ENCODE assay signal across 13 cellular contexts in the genomic region with DNA sequence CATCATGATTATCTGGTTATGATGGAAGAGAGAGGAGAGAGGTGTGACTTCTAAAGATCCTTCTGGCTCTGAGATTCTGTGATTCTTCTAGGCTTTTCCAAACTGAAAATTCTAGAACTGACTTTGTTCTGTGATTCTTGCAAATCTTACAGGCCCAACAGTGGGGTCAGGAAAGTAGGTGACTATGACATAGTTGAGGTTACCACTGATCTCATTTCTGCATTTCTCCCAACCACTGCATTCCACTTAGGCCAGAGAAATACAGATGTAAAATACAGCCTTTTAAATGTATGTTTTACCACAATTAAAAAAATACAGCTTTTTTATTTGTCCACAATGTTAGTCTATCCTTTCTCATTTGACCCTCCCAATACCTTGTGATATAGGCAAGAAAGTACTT.
A peak's percentile ranks its signal among the peaks of the same experiment; 100 is the strongest.
DNase-seq lines count a peak whose midpoint lies in the region; ATAC-seq and TF ChIP-seq lines count a peak whose summit lies in the region.
"Had no signal": no experiment of that assay in that cellular context is flagged by ENCODE, and none has a peak within 500 bp of the region (broad histone marks: within the 10 kb centered on the region; RNA-seq: fewer than 3 reads in every experiment).

No MANE protein-coding gene starts in this region.

- no peak for TF ChIP-seq RAD21 in IMR-90 (IDR thresholded peaks at IDR 0.05; ENCODE audit: low read length)

- peak overlapping the region; percentile 27; the same call in 1 of the 2 replicates for H2BK20ac ChIP-seq in IMR-90 (ENCODE audit: low read depth, low read length)

- H2AFZ ChIP-seq in IMR-90 (replicated peaks; ENCODE audit: low read length, poor library complexity) = no peak overlapping the region
- H2AFZ ChIP-seq in mammary epithelial cell (ENCODE audit: low read depth, low read length) = no peak overlapping the region

- H3K9me3 Mint-ChIP-seq in CD4-positive, CD25-positive, alpha-beta regulatory T cell = no peaks in the 10 kb centered on the region
- H3K9me3 Mint-ChIP-seq: dendritic cell treated with granulocyte-macrophage colony-stimulating factor and Interleukin-4, amounts not matched to agents 40 ng/mL and 50 ng/mL, for 4 days had no signal

- no peak for TF ChIP-seq CTCF in IMR-90 (conservative IDR thresholded peaks at IDR 0.05; ENCODE audit: low read depth, low read length)
- TF ChIP-seq CTCF in mammary epithelial cell (conservative IDR thresholded peaks at IDR 0.05 in 1 of 2, IDR thresholded peaks at IDR 0.05 in 1 of 2; ENCODE audit: extremely low read depth in 1 of 2, insufficient read depth in 1 of 2, low read depth in 1 of 2, low read length in 2 of 2) = no peak
- TF ChIP-seq CTCF in right atrium auricular region (IDR thresholded peaks at IDR 0.05) = no peak

- H3K27ac ChIP-seq in CD4-positive, CD25-positive, alpha-beta regulatory T cell (ENCODE audit: insufficient read depth, low read length, poor library complexity, severe bottlenecking) = no peak overlapping the region
- H3K27ac ChIP-seq in IMR-90 (ENCODE audit: insufficient read depth, low read length) (no peak overlapping the region), mammary epithelial cell (ENCODE audit: insufficient read depth, low read depth, low read length) (no peak overlapping the region), right atrium auricular region (no peak overlapping the region)
- H3K27ac ChIP-seq: SK-N-MC had no signal

- peaks cover 60% of the 10 kb centered on the region for H3K79me2 ChIP-seq in mammary epithelial cell (ENCODE audit: insufficient read depth, low read length)

- no peak overlapping the region for H3K56ac ChIP-seq in IMR-90 (ENCODE audit: extremely low read depth, insufficient read depth, low read length)

- H3K79me1 ChIP-seq in IMR-90 (ENCODE audit: low read depth in 1 of 2, low read length in 2 of 2) = peaks cover 12 to 21% of the 10 kb centered on the region in 2 experiments

- peaks cover 20% of the 10 kb centered on the region for H3K36me3 Mint-ChIP-seq in CD4-positive, CD25-positive, alpha-beta regulatory T cell

- no peak overlapping the region for H3K4me3 Mint-ChIP-seq in CD4-positive, CD25-positive, alpha-beta regulatory T cell
- H3K4me3 Mint-ChIP-seq: dendritic cell treated with granulocyte-macrophage colony-stimulating factor and Interleukin-4, amounts not matched to agents 40 ng/mL and 50 ng/mL, for 4 days had no signal

- H3K27ac Mint-ChIP-seq in CD4-positive, CD25-positive, alpha-beta regulatory T cell = peak overlapping the region; percentile 4 to 83 (median 45)
- H3K27ac Mint-ChIP-seq: dendritic cell treated with granulocyte-macrophage colony-stimulating factor and Interleukin-4, amounts not matched to agents 40 ng/mL and 50 ng/mL, for 4 days had no signal

- ATAC-seq in CD4-positive, CD25-positive, alpha-beta regulatory T cell (ENCODE audit: low read depth in 2 of 2) = no peak
- ATAC-seq in IMR-90 (ENCODE audit: low read depth) (peak; percentile 91), GM21390 (IDR thresholded peaks at IDR 0.05; ENCODE audit: unreplicated experiment) (no peak), GM21367 (IDR thresholded peaks at IDR 0.05; ENCODE audit: unreplicated experiment) (no peak)

- POLR2A ChIA-PET in IMR-90 (lab: Charles Lee; ENCODE audit: unreplicated experiment) = no interaction called here

- no peaks in the 10 kb centered on the region for H3K27me3 Mint-ChIP-seq in CD4-positive, CD25-positive, alpha-beta regulatory T cell
- H3K27me3 Mint-ChIP-seq: dendritic cell treated with granulocyte-macrophage colony-stimulating factor and Interleukin-4, amounts not matched to agents 40 ng/mL and 50 ng/mL, for 4 days had no signal

- H2AK5ac ChIP-seq in IMR-90 (ENCODE audit: low read depth, low read length) = no peak overlapping the region

- peak overlapping the region; percentile 93 for H3K18ac ChIP-seq in IMR-90 (ENCODE audit: low read depth, low read length)

- H3K27me3 ChIP-seq in CD4-positive, CD25-positive, alpha-beta regulatory T cell (ENCODE audit: control insufficient read depth, insufficient read depth, low read length) = no peaks in the 10 kb centered on the region
- H3K27me3 ChIP-seq in IMR-90 (ENCODE audit: control insufficient read depth, insufficient read depth, low read length) (no peaks in the 10 kb centered on the region), mammary epithelial cell (ENCODE audit: insufficient read depth, low read length) (no peaks in the 10 kb centered on the region), right atrium auricular region (no peaks in the 10 kb centered on the region)

- H2BK5ac ChIP-seq in IMR-90 (ENCODE audit: low read depth, low read length, poor library complexity, severe bottlenecking) = peak overlapping the region; percentile 91

- intact Hi-C loops in IMR-90 (cut with micrococcal nuclease) = no loop called here
- intact Hi-C loops in mammary epithelial cell (cut with micrococcal nuclease) = no loop called here

- H3K9me1 ChIP-seq in IMR-90 (ENCODE audit: insufficient read depth, low read length) = peaks cover 5% of the 10 kb centered on the region

- H3K14ac ChIP-seq in IMR-90 (replicated peaks; ENCODE audit: low read depth, low read length) = peak overlapping the region; percentile 82

- TF ChIP-seq POLR2A in IMR-90 (IDR thresholded peaks at IDR 0.05; ENCODE audit: low read depth, low read length) = no peak

- peak overlapping the region; percentile 88; the same call in 1 of the 2 replicates for H3K4me2 ChIP-seq in IMR-90 (ENCODE audit: low read depth, low read length)
- no peak overlapping the region for H3K4me2 ChIP-seq in mammary epithelial cell (ENCODE audit: insufficient read depth, low read depth, low read length)

- H3K4me1 Mint-ChIP-seq in CD4-positive, CD25-positive, alpha-beta regulatory T cell = peaks cover 42 to 86% (median 75%) of the 10 kb centered on the region in 4 donors

- H3K4me3 ChIP-seq in CD4-positive, CD25-positive, alpha-beta regulatory T cell (ENCODE audit: low read depth, low read length) = no peak overlapping the region
- H3K4me3 ChIP-seq in IMR-90 (ENCODE audit: insufficient read depth, low read depth, low read length) = no peak overlapping the region
- no peak overlapping the region for H3K4me3 ChIP-seq in mammary epithelial cell (replicated peaks in 1 of 3; ENCODE audit: insufficient read depth in 1 of 3, low read depth in 2 of 3, low read length in 3 of 3)
- H3K4me3 ChIP-seq in right atrium auricular region = no peak overlapping the region
- H3K4me3 ChIP-seq: SK-N-MC had no signal

- no peak for DNase-seq in CD4-positive, CD25-positive, alpha-beta regulatory T cell
- DNase-seq in IMR-90 = peak; percentile 95
- DNase-seq in mammary epithelial cell = peak; percentile 54
- DNase-seq in non-pigmented ciliary epithelial cell (ENCODE audit: low read depth) = peak; percentile 80
- no peak for DNase-seq in stimulated activated CD8-positive, alpha-beta memory T cell treated with anti-CD3 and anti-CD28 coated beads, Interleukin-4, amount 100 ng/mL, for 48 hours
- no peak for DNase-seq in right atrium auricular region (ENCODE audit: low spot score)
- DNase-seq: DMS 273 treated with DMSO at 0.1 percent for 48 hours, NCI-H446, posterior cingulate gyrus had no signal

- H3K9me3 ChIP-seq in CD4-positive, CD25-positive, alpha-beta regulatory T cell (ENCODE audit: control insufficient read depth in 2 of 2, low read length in 2 of 2) = no peaks in the 10 kb centered on the region
- no peaks in the 10 kb centered on the region for H3K9me3 ChIP-seq in IMR-90 (ENCODE audit: control insufficient read depth, insufficient read depth, low read length)
- no peaks in the 10 kb centered on the region for H3K9me3 ChIP-seq in mammary epithelial cell (replicated peaks; ENCODE audit: insufficient read depth, low read length)
- no peaks in the 10 kb centered on the region for H3K9me3 ChIP-seq in right atrium auricular region

- peaks cover 37% of the 10 kb centered on the region for H3K4me1 ChIP-seq in CD4-positive, CD25-positive, alpha-beta regulatory T cell (ENCODE audit: control insufficient read depth, insufficient read depth, low read length, poor library complexity, severe bottlenecking)
- H3K4me1 ChIP-seq in IMR-90 (ENCODE audit: control insufficient read depth, insufficient read depth, low read length) (peaks cover 19% of the 10 kb centered on the region), mammary epithelial cell (ENCODE audit: insufficient read depth, low read length) (peaks cover 17% of the 10 kb centered on the region), right atrium auricular region (peaks cover 0 to 34% of the 10 kb centered on the region in 2 donors)

- peak overlapping the region; percentile 94; the same call in 1 of the 2 replicates for H2BK120ac ChIP-seq in IMR-90 (ENCODE audit: low read depth, low read length)

- peak overlapping the region in 1 of 2 experiments; percentile 85; a peak in 2 of 4 replicates for H4K8ac ChIP-seq in IMR-90 (ENCODE audit: low read depth in 2 of 2, low read length in 2 of 2)

- H2BK15ac ChIP-seq in IMR-90 (ENCODE audit: low read depth, low read length) = no peak overlapping the region

- H2AK9ac ChIP-seq in IMR-90 (replicated peaks; ENCODE audit: low read depth, low read length, poor library complexity) = no peak overlapping the region

- H3K4ac ChIP-seq in IMR-90 (ENCODE audit: low read depth, low read length) = peak overlapping the region; percentile 93; the same call in 1 of the 2 replicates

- BruUV-seq in IMR-90 (replicated peaks; lab: Mats Ljungman, UMichigan) = no TSS peak
- no TSS peak for BruUV-seq in mammary epithelial cell (replicated peaks; lab: Mats Ljungman, UMichigan)

- peak overlapping the region; percentile 90; the same call in 1 of the 2 replicates for H4K5ac ChIP-seq in IMR-90 (ENCODE audit: low read depth, low read length)

- H3K23ac ChIP-seq in IMR-90 (ENCODE audit: low read depth, low read length) = peak overlapping the region; percentile 43; the same call in 1 of the 2 replicates

- no peaks in the 10 kb centered on the region for H3K36me3 ChIP-seq in CD4-positive, CD25-positive, alpha-beta regulatory T cell (ENCODE audit: control insufficient read depth, insufficient read depth, low read length)
- H3K36me3 ChIP-seq in IMR-90 (ENCODE audit: control insufficient read depth, insufficient read depth, low read length) = no peaks in the 10 kb centered on the region
- H3K36me3 ChIP-seq in mammary epithelial cell (ENCODE audit: insufficient read depth, low read length) = no peaks in the 10 kb centered on the region
- no peaks in the 10 kb centered on the region for H3K36me3 ChIP-seq in right atrium auricular region

- dilution Hi-C loops in IMR-90 (cut with HindIII; ENCODE audit: low sequenced_read_pairs, unreplicated experiment) = no loop called here
- dilution Hi-C loops in mammary epithelial cell (cut with HindIII; ENCODE audit: low sequenced_read_pairs) = no loop called here

- peak overlapping the region; percentile 60; the same call in 1 of the 2 replicates for H3K9ac ChIP-seq in IMR-90 (ENCODE audit: low read depth, low read length)
- no peak overlapping the region for H3K9ac ChIP-seq in mammary epithelial cell (ENCODE audit: insufficient read depth, low read length)

- H4K20me1 ChIP-seq in IMR-90 (ENCODE audit: insufficient read depth, low read length) = no peaks in the 10 kb centered on the region; the same call in 1 of the 2 replicates
- no peaks in the 10 kb centered on the region for H4K20me1 ChIP-seq in mammary epithelial cell (ENCODE audit: insufficient read depth, low read length)

- CTCF ChIA-PET in IMR-90 (lab: Yijun Ruan, JAX) = interaction anchor here (0.9 to 1.6 kb wide), 3 partner anchors 14 to 90 kb away, joined by 4 to 5 read pairs (median 4); no protein-coding TSS in a partner anchor
- CTCF ChIA-PET in mammary epithelial cell (lab: Charles Lee; ENCODE audit: low non-redundant PET) = no interaction called here

- in situ Hi-C loops in IMR-90 (cut with MboI; ENCODE audit: low sequenced_read_pairs) (no loop called here), mammary epithelial cell (cut with MboI; ENCODE audit: low sequenced_read_pairs in 2 of 2) (no loop called here)

- H4K91ac ChIP-seq in IMR-90 (ENCODE audit: insufficient read depth, low read depth, low read length) = no peak overlapping the region

Comparison
In these comparisons a context has a peak if more than half of its experiments do, and no peak if none do; other contexts are left out.
1. DNase-seq: peak in IMR-90 (single experiment), mammary epithelial cell (single experiment) and non-pigmented ciliary epithelial cell (single experiment); none in CD4-positive, CD25-positive, alpha-beta regulatory T cell (0 of 3), stimulated activated CD8-positive, alpha-beta memory T cell treated with anti-CD3 and anti-CD28 coated beads, Interleukin-4, amount 100 ng/mL, for 48 hours (single experiment) and right atrium auricular region (single experiment).